In the genomic region with DNA sequence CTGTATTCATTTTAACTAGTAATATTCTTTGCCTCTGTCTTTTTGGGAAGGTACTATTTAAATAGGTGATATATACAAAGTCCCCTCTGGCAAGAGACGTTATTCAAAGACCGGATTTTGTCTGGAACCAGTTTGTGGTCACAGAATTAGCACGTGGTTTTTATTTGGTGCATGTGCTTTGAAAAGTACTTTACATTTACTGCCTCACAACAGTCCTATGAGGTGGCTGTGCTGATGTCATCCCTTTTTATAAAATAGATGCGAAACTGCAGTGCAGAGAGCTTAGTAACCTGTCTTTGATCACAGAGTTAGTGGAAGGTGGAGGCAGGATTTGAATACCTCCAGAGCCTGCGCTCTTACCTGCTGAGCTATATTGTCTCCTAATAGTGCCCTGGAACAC, we compare ENCODE assay signal across 9 cellular contexts. TPM values are rescaled to one million over a fixed set of nuclear protein-coding genes. Genes with fewer than 3 reads are reported as not detected.
DNase-seq lines count a peak whose midpoint lies in the region; ATAC-seq lines count a peak whose summit lies in the region.
"Had no signal": no experiment of that assay in that cellular context is flagged by ENCODE, and none has a peak within 500 bp of the region (broad histone marks: within the 10 kb centered on the region; RNA-seq: fewer than 3 reads in every experiment).

No MANE protein-coding gene starts in this region.

- DNase-seq in H4 (ENCODE audit: low spot score) (peak; percentile 12), NCI-H2107 treated with DMSO at 0.1 percent for 48 hours (lab: John Stamatoyannopoulos, UW; ENCODE audit: unreplicated experiment) (peak; percentile 28), dedifferentiated amniotic fluid mesenchymal stem cell (ENCODE audit: extremely low spot score) (no peak), retina (no peak), NCI-H345 (lab: John Stamatoyannopoulos, UW) (no peak)
- peak; percentile 86 for DNase-seq in central memory CD4-positive, alpha-beta T cell

- peak overlapping the region; percentile 50 for H3K27ac ChIP-seq in temporal lobe (ENCODE audit: low read depth, low read length)
- H3K27ac ChIP-seq: SJSA1 had no signal

- ATAC-seq in GM18519 (IDR thresholded peaks at IDR 0.05; ENCODE audit: low FRiP score, unreplicated experiment), result peak; percentile 45

RNA-seq across cellular contexts. Expression of a gene that starts 4.0 kb away (rescaled TPM):
- total RNA-seq in H4 (2014; rRNA removed; shearing (Covaris generic)), result 21.1 and 27.9 TPM in 2 replicates
- total RNA-seq in temporal lobe, result 25.6 TPM

Comparison
In these comparisons a context has a peak if more than half of its experiments do, and no peak if none do; other contexts are left out.
1. DNase-seq: peak in H4 (single experiment), NCI-H2107 treated with DMSO at 0.1 percent for 48 hours (single experiment) and central memory CD4-positive, alpha-beta T cell (single experiment); none in dedifferentiated amniotic fluid mesenchymal stem cell (single experiment), retina (single experiment) and NCI-H345 (single experiment).